In genomic region chr3:148955544-148956346, GRCh38 we compare ENCODE assay signal across 8 cellular contexts. TPM values are rescaled to one million over a fixed set of nuclear protein-coding genes. Genes with fewer than 3 reads are reported as not detected.
A peak's percentile ranks its signal among the peaks of the same experiment; 100 is the strongest.
DNase-seq lines count a peak whose midpoint lies in the region; ATAC-seq, FAIRE-seq and TF ChIP-seq lines count a peak whose summit lies in the region.

No MANE protein-coding gene starts in this region.

- TF ChIP-seq POLR2A in spleen (IDR thresholded peaks at IDR 0.05) = no peak

- in situ Hi-C loops in brain microvascular endothelial cell (cut with HindIII; ENCODE audit: low pct_ligation_motif_present, low sequenced_read_pairs) = loop anchor here (25.0 kb wide), 1 partner anchor 332 kb away; no protein-coding TSS in a partner anchor

- no peaks in the 10 kb centered on the region for H3K9me3 Mint-ChIP-seq in Calu3 (ENCODE audit: low read depth, unreplicated experiment)
- no peaks in the 10 kb centered on the region for H3K9me3 Mint-ChIP-seq in HFFc6

- peak overlapping the region; percentile 31 for H3K27ac ChIP-seq in brain microvascular endothelial cell
- H3K27ac ChIP-seq in spleen = peak overlapping the region in 7 of 8 donors; percentile 13 to 65 (median 36)

- BruUV-seq in Calu3 (replicated peaks; lab: Mats Ljungman, UMichigan) = no TSS peak

- no peak overlapping the region for H3K27ac Mint-ChIP-seq in Calu3 (ENCODE audit: unreplicated experiment)
- H3K27ac Mint-ChIP-seq in HFFc6 = peak overlapping the region; percentile 93

- no peak for ATAC-seq in GM21528 (IDR thresholded peaks at IDR 0.05; ENCODE audit: low FRiP score, unreplicated experiment)

- H3K4me3 ChIP-seq in brain microvascular endothelial cell (ENCODE audit: low read depth, low read length) (no peak overlapping the region), spleen (no peak overlapping the region)

- no peaks in the 10 kb centered on the region for H3K9me3 ChIP-seq in spleen

- H3K36me3 ChIP-seq in brain microvascular endothelial cell (replicated peaks) (no peaks in the 10 kb centered on the region), spleen (no peaks in the 10 kb centered on the region)

- H3K27me3 ChIP-seq in brain microvascular endothelial cell (replicated peaks) (no peaks in the 10 kb centered on the region), spleen (replicated peaks in 1 of 7) (no peaks in the 10 kb centered on the region)

- TF ChIP-seq CTCF in Calu3 (IDR thresholded peaks at IDR 0.05; ENCODE audit: unreplicated experiment) (peak; percentile 68), HFFc6 (IDR thresholded peaks at IDR 0.05) (peak; percentile 84), brain microvascular endothelial cell (IDR thresholded peaks at IDR 0.05; ENCODE audit: low read depth, low read length, missing control alignments) (peak; percentile 78), spleen (IDR thresholded peaks at IDR 0.05 in 8 of 11, conservative IDR thresholded peaks at IDR 0.05 in 3 of 11) (peak; percentile 28 to 63 (median 49))

- WGBS in spleen, 5 donors = 62 to 68% (median 66%) methylated on average over 12 of the region's 12 CpGs

- DNase-seq in Calu3 (peak; percentile 74), HFFc6 (peak; percentile 91), NCI-H774 (lab: John Stamatoyannopoulos, UW) (peak; percentile 60), brain microvascular endothelial cell (peak; percentile 76), spleen (no peak), ecto neural progenitor cell (ENCODE audit: low spot score) (no peak)

- peak; percentile 98 for FAIRE-seq in islet of Langerhans (lab: Jason Lieb, UNC)

- H3K27me3 Mint-ChIP-seq in Calu3 (ENCODE audit: unreplicated experiment) (peaks cover 12% of the 10 kb centered on the region), HFFc6 (ENCODE audit: insufficient read depth) (peaks cover 3% of the 10 kb centered on the region; the same call in 1 of the 2 replicates)

- CTCF ChIA-PET in Calu3 (lab: Charles Lee) = interaction anchor here (0.5 to 1.8 kb wide), 42 partner anchors 10 to 1574 kb away, joined by 3 to 22 read pairs (median 4); partner anchors contain the start of genes GYG1, HPS3 and TM4SF18

- H3K36me3 Mint-ChIP-seq in Calu3 (ENCODE audit: insufficient read depth, unreplicated experiment) = no peaks in the 10 kb centered on the region
- no peaks in the 10 kb centered on the region for H3K36me3 Mint-ChIP-seq in HFFc6 (ENCODE audit: low read depth)

- H3K4me3 Mint-ChIP-seq in Calu3 (ENCODE audit: low read depth, unreplicated experiment) (no peak overlapping the region), HFFc6 (peak overlapping the region; percentile 44)

- intact Hi-C loops in Calu3 (cut with micrococcal nuclease; ENCODE audit: unreplicated experiment) (loop anchor here (1.0 to 2.0 kb wide), 4 partner anchors 37 to 379 kb away; no protein-coding TSS in a partner anchor), spleen (cut with DNase I; ENCODE audit: low total_unique reads) (loop anchor here (2.0 to 10.0 kb wide), 2 partner anchors 159 to 319 kb away; no protein-coding TSS in a partner anchor)

- H3K4me1 Mint-ChIP-seq in Calu3 (ENCODE audit: low read depth, unreplicated experiment) = peaks cover 11% of the 10 kb centered on the region
- peaks cover 34% of the 10 kb centered on the region for H3K4me1 Mint-ChIP-seq in HFFc6 (ENCODE audit: low read depth)

- peaks cover 0 to 16% (median 0%) of the 10 kb centered on the region in 6 donors for H3K4me1 ChIP-seq in spleen

RNA-seq across cellular contexts. Expression of gene GYG1, which starts 35.6 kb away (rescaled TPM):
- total RNA-seq in Calu3 (2022) = 46.7 and 49.2 TPM in 2 replicates
- total RNA-seq in HFFc6 (2021; fragmentation: NEBNext Ultra II Directional; extraction: Animal tissue kit (Norgen Biotek cat#: 25700)) = 10 to 100 TPM; 68.9 to 88.6 (median 78.5) TPM
- 100 to 1,000 TPM in 2 of 7 donors, 10 to 100 TPM in 5; 50.8 to 117 (median 58.3) TPM for total RNA-seq in spleen
- 10 to 100 TPM; 21.4 to 49.7 (median 28.5) TPM for polyA plus RNA-seq in spleen

Comparison
In these comparisons a context has a peak if more than half of its experiments do, and no peak if none do; other contexts are left out.
1. DNase-seq: peak in Calu3 (single experiment), HFFc6 (single experiment), NCI-H774 (single experiment) and brain microvascular endothelial cell (single experiment); none in spleen (single experiment) and ecto neural progenitor cell (single experiment).
2. Peak in every context shown above with its lines, with median percentiles within 50 percentile points of each other: CTCF ChIP-seq.